1 cellular context compared by ENCODE assay signal in genomic region chr1:151340870-151341754, GRCh38.
TF ChIP-seq lines count a peak whose summit lies in the region.

No MANE protein-coding gene starts in this region.

TF ChIP-seq in A549, 52 proteins besides CTCF, POLR2A, EP300 and RAD21 (continued from another document):
- TF ChIP-seq USF2 (IDR thresholded peaks at IDR 0.05): peak; percentile 56
- peak; percentile 90 for TF ChIP-seq SMC3 (IDR thresholded peaks at IDR 0.05)
- no peak for TF ChIP-seq FOSB (CRISPR knock-in tag; IDR thresholded peaks at IDR 0.05)
- no peak for TF ChIP-seq CEBPB (IDR thresholded peaks at IDR 0.05)
- no peak for TF ChIP-seq NR3C1 (IDR thresholded peaks at IDR 0.05)
